Comparison of ENCODE assay signal across 11 cellular contexts in the genomic region with DNA sequence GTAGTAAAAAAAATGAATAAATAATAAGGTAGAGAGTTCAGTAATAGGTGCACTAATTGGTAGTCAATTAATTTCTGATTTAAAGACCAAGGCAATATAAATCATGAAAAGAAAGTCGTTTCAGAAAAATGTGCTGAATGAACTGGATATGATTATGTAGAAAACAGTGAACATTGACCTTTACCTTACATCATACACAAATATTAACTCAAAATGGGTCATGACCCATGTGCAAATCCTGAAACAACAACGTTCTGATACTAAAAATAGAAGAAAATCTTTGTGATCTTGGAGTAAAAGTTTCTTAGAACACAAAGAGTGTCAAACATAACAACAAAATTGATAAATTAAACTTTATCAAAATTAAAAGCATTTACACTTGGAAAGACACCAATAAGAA.
"Had no signal": no experiment of that assay in that cellular context is flagged by ENCODE, and none has a peak within 500 bp of the region (broad histone marks: within the 10 kb centered on the region; RNA-seq: fewer than 3 reads in every experiment).

No MANE protein-coding gene starts in this region.

- H3K9me3 ChIP-seq: HAP-1 had no signal

- H3K4me3 Mint-ChIP-seq: HFFc6, IgD-negative memory B cell had no signal

- H3K27ac ChIP-seq: GM23248, HL-60, KMS-11 had no signal

- H3K4me1 Mint-ChIP-seq: IgD-negative memory B cell had no signal

- DNase-seq: GM23248, GOT3, H7, HFFc6, Karpas-422, KBM-7 had no signal

- H3K9ac ChIP-seq: GM23248, KMS-11 had no signal

- H3K27me3 Mint-ChIP-seq: IgD-negative memory B cell had no signal

- H3K4me3 ChIP-seq: GM23248, HAP-1 had no signal

- H3K4me1 ChIP-seq: HAP-1 had no signal

- ATAC-seq: HCT116 had no signal

- H3K4me2 ChIP-seq: KMS-11 had no signal

- H3K9me3 Mint-ChIP-seq: HFFc6 had no signal

- H2AFZ ChIP-seq: GM23248 had no signal

- H3K36me3 ChIP-seq: HAP-1 had no signal

- H3K27ac Mint-ChIP-seq: IgD-negative memory B cell had no signal

- H3K36me3 Mint-ChIP-seq: IgD-negative memory B cell had no signal
